In genomic region chr19:28700176-28700575, GRCh38 we compare ENCODE assay signal across 1 cellular context.
TF ChIP-seq lines count a peak whose summit lies in the region.

No MANE protein-coding gene starts in this region.

TF ChIP-seq in HEK293, 187 proteins besides CTCF, POLR2A, EP300 and RAD21 (continued from another document):
- no peak for TF ChIP-seq PRDM10 (tag by site-specific recombination; IDR thresholded peaks at IDR 0.05)
